10 cellular contexts compared by ENCODE assay signal in genomic region chr3:169145551-169145950, GRCh38.
DNase-seq lines count a peak whose midpoint lies in the region; ATAC-seq and TF ChIP-seq lines count a peak whose summit lies in the region.
"Had no signal": no experiment of that assay in that cellular context is flagged by ENCODE, and none has a peak within 500 bp of the region (broad histone marks: within the 10 kb centered on the region; RNA-seq: fewer than 3 reads in every experiment).

No MANE protein-coding gene starts in this region.

- peaks cover 73% of the 10 kb centered on the region for H3K27me3 Mint-ChIP-seq in activated T-cell treated with anti-CD3 and anti-CD28 coated beads, Interleukin-2, amount 50 U/mL, for 72 hours (ENCODE audit: low read depth)
- peaks cover 70% of the 10 kb centered on the region for H3K27me3 Mint-ChIP-seq in activated T-cell treated with anti-CD3 and anti-CD28 coated beads, Interleukin-2, amount 50 U/mL, for 24 hours
- H3K27me3 Mint-ChIP-seq in mesothelial cell of epicardium (ENCODE audit: low read depth), result peaks cover 64% of the 10 kb centered on the region

- peaks cover 33% of the 10 kb centered on the region for H3K4me1 Mint-ChIP-seq in activated T-cell treated with anti-CD3 and anti-CD28 coated beads, Interleukin-2, amount 50 U/mL, for 72 hours (ENCODE audit: low read depth)
- peaks cover 21% of the 10 kb centered on the region for H3K4me1 Mint-ChIP-seq in activated T-cell treated with anti-CD3 and anti-CD28 coated beads, Interleukin-2, amount 50 U/mL, for 24 hours (ENCODE audit: low read depth)
- H3K4me1 Mint-ChIP-seq in mesothelial cell of epicardium, result peaks cover 49% of the 10 kb centered on the region

- no peaks in the 10 kb centered on the region for H3K9me3 Mint-ChIP-seq in activated T-cell treated with anti-CD3 and anti-CD28 coated beads, Interleukin-2, amount 50 U/mL, for 72 hours
- no peaks in the 10 kb centered on the region for H3K9me3 Mint-ChIP-seq in activated T-cell treated with anti-CD3 and anti-CD28 coated beads, Interleukin-2, amount 50 U/mL, for 24 hours
- no peaks in the 10 kb centered on the region for H3K9me3 Mint-ChIP-seq in mesothelial cell of epicardium

- peak overlapping the region; percentile 67 for H3K4me3 ChIP-seq in coronary artery
- H3K4me3 ChIP-seq in tibial artery, result peak overlapping the region; percentile 44 to 55

- no peak for ATAC-seq in activated T-cell treated with anti-CD3 and anti-CD28 coated beads, Interleukin-2, amount 50 U/mL, for 72 hours (replicated peaks in 1 of 2)
- ATAC-seq in activated CD4-positive, CD25-positive, alpha-beta regulatory T cell treated with anti-CD3 and anti-CD28 coated beads, Interleukin-2, amount 50 U/mL, for 24 hours, result no peak

- H3K9me3 ChIP-seq in tibial artery, result no peaks in the 10 kb centered on the region

- H3K27ac Mint-ChIP-seq in activated T-cell treated with anti-CD3 and anti-CD28 coated beads, Interleukin-2, amount 50 U/mL, for 72 hours, result no peak overlapping the region
- H3K27ac Mint-ChIP-seq in activated T-cell treated with anti-CD3 and anti-CD28 coated beads, Interleukin-2, amount 50 U/mL, for 24 hours, result no peak overlapping the region
- peak overlapping the region; percentile 95 for H3K27ac Mint-ChIP-seq in mesothelial cell of epicardium

- peak overlapping the region; percentile 79 to 93 for H3K4me3 Mint-ChIP-seq in activated T-cell treated with anti-CD3 and anti-CD28 coated beads, Interleukin-2, amount 50 U/mL, for 72 hours
- no peak overlapping the region for H3K4me3 Mint-ChIP-seq in activated T-cell treated with anti-CD3 and anti-CD28 coated beads, Interleukin-2, amount 50 U/mL, for 24 hours
- H3K4me3 Mint-ChIP-seq in mesothelial cell of epicardium, result peak overlapping the region; percentile 97

- peaks cover 0 to 63% of the 10 kb centered on the region in 2 donors for H3K27me3 ChIP-seq in tibial artery

- intact Hi-C loops in tibial artery (cut with DNase I; ENCODE audit: low total_unique reads), result loop anchor here (5.0 kb wide), 1 partner anchor 517 kb away; the partner anchor contains the start of gene MECOM

- no peak overlapping the region for H3K27ac ChIP-seq in coronary artery
- no peak overlapping the region for H3K27ac ChIP-seq in tibial artery

- H3K36me3 ChIP-seq in tibial artery, result no peaks in the 10 kb centered on the region

- H3K36me3 Mint-ChIP-seq in activated T-cell treated with anti-CD3 and anti-CD28 coated beads, Interleukin-2, amount 50 U/mL, for 72 hours (ENCODE audit: insufficient read depth in 2 of 2), result no peaks in the 10 kb centered on the region
- H3K36me3 Mint-ChIP-seq in activated T-cell treated with anti-CD3 and anti-CD28 coated beads, Interleukin-2, amount 50 U/mL, for 24 hours (ENCODE audit: low read depth), result no peaks in the 10 kb centered on the region
- peaks cover 1% of the 10 kb centered on the region for H3K36me3 Mint-ChIP-seq in mesothelial cell of epicardium

- H3K4me1 ChIP-seq in tibial artery, result peaks cover 0 to 29% (median 14%) of the 10 kb centered on the region in 4 donors

- DNase-seq in activated T-cell treated with anti-CD3 and anti-CD28 coated beads, Interleukin-2, amount 50 U/mL, for 72 hours, result no peak
- DNase-seq in activated T-cell treated with anti-CD3 and anti-CD28 coated beads, Interleukin-2, amount 50 U/mL, for 24 hours, result no peak
- no peak for DNase-seq in coronary artery (ENCODE audit: low spot score)
- no peak for DNase-seq in mesothelial cell of epicardium (ENCODE audit: low spot score in 2 of 2, unreplicated experiment in 2 of 2)
- DNase-seq in tibial artery, result no peak
- no peak for DNase-seq in LoVo (ENCODE audit: low spot score)
- DNase-seq in DMS53 treated with DMSO at 0.1 percent for 48 hours (lab: John Stamatoyannopoulos, UW; ENCODE audit: unreplicated experiment), result no peak
- DNase-seq: activated CD8-positive, alpha-beta memory T cell treated with anti-CD3 and anti-CD28 coated beads for 24 hours; stimulated activated CD4-positive, alpha-beta T cell treated with anti-CD3 and anti-CD28 coated beads, Interleukin-1b, Interleukin-23, amount 100 ng/mL, for 48 hours had no signal

- TF ChIP-seq CTCF in coronary artery (IDR thresholded peaks at IDR 0.05), result no peak
- TF ChIP-seq CTCF in mesothelial cell of epicardium (IDR thresholded peaks at IDR 0.05; ENCODE audit: unreplicated experiment), result no peak
- no peak for TF ChIP-seq CTCF in tibial artery (IDR thresholded peaks at IDR 0.05)
